ENCODE assay signal across 1 cellular context in the genomic region with DNA sequence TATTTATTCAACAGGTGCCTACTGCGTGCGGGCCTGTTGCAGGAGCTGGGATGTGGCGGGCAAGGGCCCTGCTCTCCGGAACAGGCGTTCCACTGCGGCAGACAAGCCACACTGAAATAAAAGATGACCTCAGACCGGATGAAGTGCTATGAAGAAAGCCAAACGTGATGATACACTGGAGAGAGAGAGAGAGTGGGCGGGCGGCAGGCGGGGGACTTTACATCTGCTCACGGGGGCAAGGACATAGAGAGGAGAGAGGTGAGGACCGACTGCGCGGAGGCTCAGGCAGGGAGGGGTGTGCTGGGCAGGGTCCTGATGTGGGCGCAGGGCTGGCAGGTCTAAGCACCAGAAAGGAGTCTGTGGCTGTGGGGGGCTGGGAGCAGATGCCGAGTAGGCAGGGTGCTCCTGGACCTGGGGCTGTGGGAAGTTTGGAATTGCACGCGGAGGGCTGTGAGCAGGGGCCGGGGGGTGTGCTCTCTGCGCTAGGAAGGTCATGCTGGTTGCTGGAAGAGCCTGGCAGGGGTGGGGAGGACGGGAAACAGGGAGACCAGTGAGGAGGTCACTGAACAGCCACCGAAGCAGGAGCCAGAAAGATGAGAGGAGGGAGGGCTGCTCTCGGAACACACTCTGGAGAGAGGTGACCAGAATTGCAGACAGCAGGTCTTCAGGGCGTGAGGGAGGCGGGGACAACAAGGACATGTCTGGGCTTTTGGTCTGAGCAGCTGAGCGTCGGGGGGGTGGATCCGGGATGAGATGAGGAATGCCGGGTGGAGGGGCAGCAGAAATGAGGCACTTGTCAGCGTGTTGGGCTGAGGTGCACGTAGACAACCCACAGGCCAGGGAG.
TF ChIP-seq lines count a peak whose summit lies in the region.

No MANE protein-coding gene starts in this region.

TF ChIP-seq in HEK293, 187 proteins besides CTCF, POLR2A, EP300 and RAD21 (continued from another document and continues in another):
- TF ChIP-seq, protein P1, sequence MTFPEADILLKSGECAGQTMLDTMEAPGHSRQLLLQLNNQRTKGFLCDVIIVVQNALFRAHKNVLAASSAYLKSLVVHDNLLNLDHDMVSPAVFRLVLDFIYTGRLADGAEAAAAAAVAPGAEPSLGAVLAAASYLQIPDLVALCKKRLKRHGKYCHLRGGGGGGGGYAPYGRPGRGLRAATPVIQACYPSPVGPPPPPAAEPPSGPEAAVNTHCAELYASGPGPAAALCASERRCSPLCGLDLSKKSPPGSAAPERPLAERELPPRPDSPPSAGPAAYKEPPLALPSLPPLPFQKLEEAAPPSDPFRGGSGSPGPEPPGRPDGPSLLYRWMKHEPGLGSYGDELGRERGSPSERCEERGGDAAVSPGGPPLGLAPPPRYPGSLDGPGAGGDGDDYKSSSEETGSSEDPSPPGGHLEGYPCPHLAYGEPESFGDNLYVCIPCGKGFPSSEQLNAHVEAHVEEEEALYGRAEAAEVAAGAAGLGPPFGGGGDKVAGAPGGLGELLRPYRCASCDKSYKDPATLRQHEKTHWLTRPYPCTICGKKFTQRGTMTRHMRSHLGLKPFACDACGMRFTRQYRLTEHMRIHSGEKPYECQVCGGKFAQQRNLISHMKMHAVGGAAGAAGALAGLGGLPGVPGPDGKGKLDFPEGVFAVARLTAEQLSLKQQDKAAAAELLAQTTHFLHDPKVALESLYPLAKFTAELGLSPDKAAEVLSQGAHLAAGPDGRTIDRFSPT (tag by site-specific recombination; IDR thresholded peaks at IDR 0.05), result peak; percentile 77
- TF ChIP-seq TRIM28 (IDR thresholded peaks at IDR 0.05; ENCODE audit: borderline replicate concordance, low read length) (no peak; the same call in 1 of the 2 replicates), ZNF2 (tag by site-specific recombination; IDR thresholded peaks at IDR 0.05) (peak; percentile 55; the same call in 1 of the 2 replicates), YY2 (tag by site-specific recombination; IDR thresholded peaks at IDR 0.05) (no peak), SCRT2 (tag by site-specific recombination; IDR thresholded peaks at IDR 0.05) (peak; percentile 100), ZNF48 (tag by site-specific recombination; IDR thresholded peaks at IDR 0.05) (no peak), ZNF670 (tag by site-specific recombination; IDR thresholded peaks at IDR 0.05; ENCODE audit: low read depth) (no peak), ZBTB48 (tag by site-specific recombination; IDR thresholded peaks at IDR 0.05) (peak; percentile 22; the same call in 1 of the 2 replicates), ZFP69B (tag by site-specific recombination; IDR thresholded peaks at IDR 0.05) (peak; percentile 75; the same call in 1 of the 2 replicates), ZXDB (tag by site-specific recombination; IDR thresholded peaks at IDR 0.05) (peak; percentile 54; the same call in 1 of the 2 replicates), ZNF394 (tag by site-specific recombination; IDR thresholded peaks at IDR 0.05; ENCODE audit: borderline replicate concordance) (peak; percentile 55; the same call in 1 of the 2 replicates), ZNF623 (tag by site-specific recombination; IDR thresholded peaks at IDR 0.05) (peak; percentile 70), ZSCAN16 (tag by site-specific recombination; IDR thresholded peaks at IDR 0.05) (no peak), ZNF76 (tag by site-specific recombination; IDR thresholded peaks at IDR 0.05; ENCODE audit: borderline replicate concordance, low read depth) (peak; percentile 37; the same call in 1 of the 2 replicates), KLF16 (tag by site-specific recombination; IDR thresholded peaks at IDR 0.05) (peak; percentile 85), EGR2 (tag by site-specific recombination; IDR thresholded peaks at IDR 0.05; ENCODE audit: low read depth) (peak; percentile 97), ZSCAN23 (tag by site-specific recombination; IDR thresholded peaks at IDR 0.05) (peak; percentile 87), ZBTB21 (tag by site-specific recombination; IDR thresholded peaks at IDR 0.05) (peak; percentile 92), ZNF560 (tag by site-specific recombination; IDR thresholded peaks at IDR 0.05; ENCODE audit: borderline replicate concordance) (no peak), ZNF223 (tag by site-specific recombination; IDR thresholded peaks at IDR 0.05) (no peak), ZBTB17 (tag by site-specific recombination; IDR thresholded peaks at IDR 0.05) (peak; percentile 94), GLIS2 (tag by site-specific recombination; IDR thresholded peaks at IDR 0.05) (peak; percentile 36), GLIS1 (tag by site-specific recombination; IDR thresholded peaks at IDR 0.05) (peak; percentile 69), ZFHX2 (tag by site-specific recombination; conservative IDR thresholded peaks at IDR 0.05) (peak; percentile 98), OSR2 (tag by site-specific recombination; IDR thresholded peaks at IDR 0.05) (peak; percentile 46; the same call in 1 of the 2 replicates), SP7 (tag by site-specific recombination; IDR thresholded peaks at IDR 0.05) (peak; percentile 93), KLF7 (tag by site-specific recombination; IDR thresholded peaks at IDR 0.05; ENCODE audit: borderline replicate concordance) (no peak), KLF8 (tag by site-specific recombination; IDR thresholded peaks at IDR 0.05) (peak; percentile 74), ZNF629 (tag by site-specific recombination; IDR thresholded peaks at IDR 0.05) (peak; percentile 95), SP2 (tag by site-specific recombination; IDR thresholded peaks at IDR 0.05) (peak; percentile 24), ZIC2 (tag by site-specific recombination; IDR thresholded peaks at IDR 0.05) (peak; percentile 65; the same call in 1 of the 2 replicates), PRDM1 (tag by site-specific recombination; IDR thresholded peaks at IDR 0.05) (peak; percentile 87), ZNF138 (tag by site-specific recombination; IDR thresholded peaks at IDR 0.05; ENCODE audit: borderline replicate concordance) (no peak), KLF9 (tag by site-specific recombination; IDR thresholded peaks at IDR 0.05; ENCODE audit: low read depth) (peak; percentile 35; the same call in 1 of the 2 replicates), ZNF660 (tag by site-specific recombination; IDR thresholded peaks at IDR 0.05) (peak; percentile 80), ZNF792 (tag by site-specific recombination; IDR thresholded peaks at IDR 0.05) (peak; percentile 97), ZNF366 (tag by site-specific recombination; conservative IDR thresholded peaks at IDR 0.05) (peak; percentile 89), ZNF341 (tag by site-specific recombination; IDR thresholded peaks at IDR 0.05; ENCODE audit: low read depth) (peak; percentile 96), SCRT1 (tag by site-specific recombination; IDR thresholded peaks at IDR 0.05; ENCODE audit: borderline replicate concordance) (peak; percentile 99), ZNF184 (tag by site-specific recombination; IDR thresholded peaks at IDR 0.05) (0 out of 2 replicates have a peak, but pooled peaks have one; percentile 28), ZNF311 (tag by site-specific recombination; IDR thresholded peaks at IDR 0.05; ENCODE audit: borderline replicate concordance) (no peak), ZNF133 (tag by site-specific recombination; IDR thresholded peaks at IDR 0.05) (0 out of 2 replicates have a peak, but pooled peaks have one; percentile 29), WT1 (tag by site-specific recombination; IDR thresholded peaks at IDR 0.05) (no peak)
- TF ChIP-seq, protein P2, sequence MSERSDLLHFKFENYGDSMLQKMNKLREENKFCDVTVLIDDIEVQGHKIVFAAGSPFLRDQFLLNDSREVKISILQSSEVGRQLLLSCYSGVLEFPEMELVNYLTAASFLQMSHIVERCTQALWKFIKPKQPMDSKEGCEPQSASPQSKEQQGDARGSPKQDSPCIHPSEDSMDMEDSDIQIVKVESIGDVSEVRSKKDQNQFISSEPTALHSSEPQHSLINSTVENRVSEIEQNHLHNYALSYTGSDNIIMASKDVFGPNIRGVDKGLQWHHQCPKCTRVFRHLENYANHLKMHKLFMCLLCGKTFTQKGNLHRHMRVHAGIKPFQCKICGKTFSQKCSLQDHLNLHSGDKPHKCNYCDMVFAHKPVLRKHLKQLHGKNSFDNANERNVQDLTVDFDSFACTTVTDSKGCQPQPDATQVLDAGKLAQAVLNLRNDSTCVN (tag by site-specific recombination; optimal IDR thresholded peaks at IDR 0.05), result peak; percentile 21
- TF ChIP-seq, protein P3, sequence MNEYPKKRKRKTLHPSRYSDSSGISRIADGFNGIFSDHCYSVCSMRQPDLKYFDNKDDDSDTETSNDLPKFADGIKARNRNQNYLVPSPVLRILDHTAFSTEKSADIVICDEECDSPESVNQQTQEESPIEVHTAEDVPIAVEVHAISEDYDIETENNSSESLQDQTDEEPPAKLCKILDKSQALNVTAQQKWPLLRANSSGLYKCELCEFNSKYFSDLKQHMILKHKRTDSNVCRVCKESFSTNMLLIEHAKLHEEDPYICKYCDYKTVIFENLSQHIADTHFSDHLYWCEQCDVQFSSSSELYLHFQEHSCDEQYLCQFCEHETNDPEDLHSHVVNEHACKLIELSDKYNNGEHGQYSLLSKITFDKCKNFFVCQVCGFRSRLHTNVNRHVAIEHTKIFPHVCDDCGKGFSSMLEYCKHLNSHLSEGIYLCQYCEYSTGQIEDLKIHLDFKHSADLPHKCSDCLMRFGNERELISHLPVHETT (tag by site-specific recombination; IDR thresholded peaks at IDR 0.05), result peak; percentile 67; the same call in 1 of the 2 replicates
- TF ChIP-seq, protein P4, sequence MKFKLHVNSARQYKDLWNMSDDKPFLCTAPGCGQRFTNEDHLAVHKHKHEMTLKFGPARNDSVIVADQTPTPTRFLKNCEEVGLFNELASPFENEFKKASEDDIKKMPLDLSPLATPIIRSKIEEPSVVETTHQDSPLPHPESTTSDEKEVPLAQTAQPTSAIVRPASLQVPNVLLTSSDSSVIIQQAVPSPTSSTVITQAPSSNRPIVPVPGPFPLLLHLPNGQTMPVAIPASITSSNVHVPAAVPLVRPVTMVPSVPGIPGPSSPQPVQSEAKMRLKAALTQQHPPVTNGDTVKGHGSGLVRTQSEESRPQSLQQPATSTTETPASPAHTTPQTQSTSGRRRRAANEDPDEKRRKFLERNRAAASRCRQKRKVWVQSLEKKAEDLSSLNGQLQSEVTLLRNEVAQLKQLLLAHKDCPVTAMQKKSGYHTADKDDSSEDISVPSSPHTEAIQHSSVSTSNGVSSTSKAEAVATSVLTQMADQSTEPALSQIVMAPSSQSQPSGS (tag by site-specific recombination; IDR thresholded peaks at IDR 0.05; ENCODE audit: low read depth), result peak; percentile 88
- TF ChIP-seq, protein P5, sequence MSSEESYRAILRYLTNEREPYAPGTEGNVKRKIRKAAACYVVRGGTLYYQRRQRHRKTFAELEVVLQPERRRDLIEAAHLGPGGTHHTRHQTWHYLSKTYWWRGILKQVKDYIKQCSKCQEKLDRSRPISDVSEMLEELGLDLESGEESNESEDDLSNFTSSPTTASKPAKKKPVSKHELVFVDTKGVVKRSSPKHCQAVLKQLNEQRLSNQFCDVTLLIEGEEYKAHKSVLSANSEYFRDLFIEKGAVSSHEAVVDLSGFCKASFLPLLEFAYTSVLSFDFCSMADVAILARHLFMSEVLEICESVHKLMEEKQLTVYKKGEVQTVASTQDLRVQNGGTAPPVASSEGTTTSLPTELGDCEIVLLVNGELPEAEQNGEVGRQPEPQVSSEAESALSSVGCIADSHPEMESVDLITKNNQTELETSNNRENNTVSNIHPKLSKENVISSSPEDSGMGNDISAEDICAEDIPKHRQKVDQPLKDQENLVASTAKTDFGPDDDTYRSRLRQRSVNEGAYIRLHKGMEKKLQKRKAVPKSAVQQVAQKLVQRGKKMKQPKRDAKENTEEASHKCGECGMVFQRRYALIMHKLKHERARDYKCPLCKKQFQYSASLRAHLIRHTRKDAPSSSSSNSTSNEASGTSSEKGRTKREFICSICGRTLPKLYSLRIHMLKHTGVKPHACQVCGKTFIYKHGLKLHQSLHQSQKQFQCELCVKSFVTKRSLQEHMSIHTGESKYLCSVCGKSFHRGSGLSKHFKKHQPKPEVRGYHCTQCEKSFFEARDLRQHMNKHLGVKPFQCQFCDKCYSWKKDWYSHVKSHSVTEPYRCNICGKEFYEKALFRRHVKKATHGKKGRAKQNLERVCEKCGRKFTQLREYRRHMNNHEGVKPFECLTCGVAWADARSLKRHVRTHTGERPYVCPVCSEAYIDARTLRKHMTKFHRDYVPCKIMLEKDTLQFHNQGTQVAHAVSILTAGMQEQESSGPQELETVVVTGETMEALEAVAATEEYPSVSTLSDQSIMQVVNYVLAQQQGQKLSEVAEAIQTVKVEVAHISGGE (tag by site-specific recombination; conservative IDR thresholded peaks at IDR 0.05; ENCODE audit: low read depth), result 0 out of 2 replicates have a peak, but pooled peaks have one; percentile 14
- TF ChIP-seq, protein P6, sequence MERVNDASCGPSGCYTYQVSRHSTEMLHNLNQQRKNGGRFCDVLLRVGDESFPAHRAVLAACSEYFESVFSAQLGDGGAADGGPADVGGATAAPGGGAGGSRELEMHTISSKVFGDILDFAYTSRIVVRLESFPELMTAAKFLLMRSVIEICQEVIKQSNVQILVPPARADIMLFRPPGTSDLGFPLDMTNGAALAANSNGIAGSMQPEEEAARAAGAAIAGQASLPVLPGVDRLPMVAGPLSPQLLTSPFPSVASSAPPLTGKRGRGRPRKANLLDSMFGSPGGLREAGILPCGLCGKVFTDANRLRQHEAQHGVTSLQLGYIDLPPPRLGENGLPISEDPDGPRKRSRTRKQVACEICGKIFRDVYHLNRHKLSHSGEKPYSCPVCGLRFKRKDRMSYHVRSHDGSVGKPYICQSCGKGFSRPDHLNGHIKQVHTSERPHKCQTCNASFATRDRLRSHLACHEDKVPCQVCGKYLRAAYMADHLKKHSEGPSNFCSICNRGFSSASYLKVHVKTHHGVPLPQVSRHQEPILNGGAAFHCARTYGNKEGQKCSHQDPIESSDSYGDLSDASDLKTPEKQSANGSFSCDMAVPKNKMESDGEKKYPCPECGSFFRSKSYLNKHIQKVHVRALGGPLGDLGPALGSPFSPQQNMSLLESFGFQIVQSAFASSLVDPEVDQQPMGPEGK (tag by site-specific recombination; IDR thresholded peaks at IDR 0.05), result peak; percentile 96
- TF ChIP-seq, protein P7, sequence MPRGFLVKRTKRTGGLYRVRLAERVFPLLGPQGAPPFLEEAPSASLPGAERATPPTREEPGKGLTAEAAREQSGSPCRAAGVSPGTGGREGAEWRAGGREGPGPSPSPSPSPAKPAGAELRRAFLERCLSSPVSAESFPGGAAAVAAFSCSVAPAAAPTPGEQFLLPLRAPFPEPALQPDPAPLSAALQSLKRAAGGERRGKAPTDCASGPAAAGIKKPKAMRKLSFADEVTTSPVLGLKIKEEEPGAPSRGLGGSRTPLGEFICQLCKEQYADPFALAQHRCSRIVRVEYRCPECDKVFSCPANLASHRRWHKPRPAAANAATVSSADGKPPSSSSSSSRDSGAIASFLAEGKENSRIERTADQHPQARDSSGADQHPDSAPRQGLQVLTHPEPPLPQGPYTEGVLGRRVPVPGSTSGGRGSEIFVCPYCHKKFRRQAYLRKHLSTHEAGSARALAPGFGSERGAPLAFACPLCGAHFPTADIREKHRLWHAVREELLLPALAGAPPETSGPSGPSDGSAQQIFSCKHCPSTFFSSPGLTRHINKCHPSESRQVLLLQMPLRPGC (tag by site-specific recombination; IDR thresholded peaks at IDR 0.05), result peak; percentile 39; the same call in 1 of the 2 replicates
- TF ChIP-seq, protein P8, sequence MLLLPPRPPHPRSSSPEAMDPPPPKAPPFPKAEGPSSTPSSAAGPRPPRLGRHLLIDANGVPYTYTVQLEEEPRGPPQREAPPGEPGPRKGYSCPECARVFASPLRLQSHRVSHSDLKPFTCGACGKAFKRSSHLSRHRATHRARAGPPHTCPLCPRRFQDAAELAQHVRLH (tag by site-specific recombination; IDR thresholded peaks at IDR 0.05), result no peak
